Comparison of ENCODE assay signal across 21 cellular contexts in genomic region chr7:110774066-110774465, GRCh38.
"Had no signal": no experiment of that assay in that cellular context is flagged by ENCODE, and none has a peak within 500 bp of the region (broad histone marks: within the 10 kb centered on the region; RNA-seq: fewer than 3 reads in every experiment).

No MANE protein-coding gene starts in this region.

- H3K9me3 ChIP-seq: body of pancreas, heart left ventricle, neutrophil, tibial nerve, vagina had no signal

- H3K4me3 ChIP-seq: body of pancreas, heart left ventricle, tibial nerve, vagina had no signal

- H3K27ac Mint-ChIP-seq: activated B cell treated with CpG ODN at 0.5 μM for 24 hours; activated CD8-positive, alpha-beta T cell treated with anti-CD3 and anti-CD28 coated beads, Interleukin-2, amount 10 ng/mL, durations not matched to agents 7 days and 5 days; activated naive CD4-positive, alpha-beta T cell treated with anti-CD3 and anti-CD28 coated beads, Interleukin-2, amount 50 U/mL, for 72 hours; activated T-cell treated with anti-CD3 and anti-CD28 coated beads, Interleukin-2, amount 50 U/mL, for 72 hours; naive thymus-derived CD8-positive, alpha-beta T cell; stimulated activated naive B cell treated with anti-CD40 and anti-IgM and Interleukin-4, amounts not matched to agents 10 μg/mL and 1 μg/mL and 100 μg/mL, for 72 hours had no signal

- H3K4me1 Mint-ChIP-seq: activated B cell treated with CpG ODN at 0.5 μM for 24 hours; stimulated activated naive B cell treated with anti-CD40 and anti-IgM and Interleukin-4, amounts not matched to agents 10 μg/mL and 1 μg/mL and 100 μg/mL, for 72 hours had no signal

- H3K4me1 ChIP-seq: body of pancreas, heart left ventricle, parathyroid adenoma, tibial nerve, vagina had no signal

- H3K9me3 Mint-ChIP-seq: activated B cell treated with CpG ODN at 0.5 μM for 24 hours; activated T-cell treated with anti-CD3 and anti-CD28 coated beads, Interleukin-2, amount 50 U/mL, for 72 hours; stimulated activated naive B cell treated with anti-CD40 and anti-IgM and Interleukin-4, amounts not matched to agents 10 μg/mL and 1 μg/mL and 100 μg/mL, for 72 hours had no signal

- H3K27me3 Mint-ChIP-seq: activated B cell treated with CpG ODN at 0.5 μM for 24 hours; naive thymus-derived CD8-positive, alpha-beta T cell; stimulated activated naive B cell treated with anti-CD40 and anti-IgM and Interleukin-4, amounts not matched to agents 10 μg/mL and 1 μg/mL and 100 μg/mL, for 72 hours had no signal

- ATAC-seq: activated CD8-positive, alpha-beta T cell treated with anti-CD3 and anti-CD28 coated beads, Interleukin-2, amount 10 ng/mL, durations not matched to agents 7 days and 5 days; activated naive CD4-positive, alpha-beta T cell treated with anti-CD3 and anti-CD28 coated beads, Interleukin-2, amount 50 U/mL, for 72 hours; activated T-cell treated with anti-CD3 and anti-CD28 coated beads, Interleukin-2, amount 50 U/mL, for 72 hours; body of pancreas; heart left ventricle; left lobe of liver; naive thymus-derived CD8-positive, alpha-beta T cell; stimulated activated naive B cell treated with anti-CD40 and anti-IgM and Interleukin-4, amounts not matched to agents 10 μg/mL and 1 μg/mL and 100 μg/mL, for 72 hours had no signal

- H3K27me3 ChIP-seq: body of pancreas, heart left ventricle, neutrophil, tibial nerve, vagina had no signal

- H3K36me3 ChIP-seq: heart left ventricle, neutrophil, tibial nerve, vagina had no signal

- DNase-seq: activated B cell treated with CpG ODN at 0.5 μM for 24 hours; activated CD4-positive, alpha-beta T cell treated with anti-CD3 and anti-CD28 coated beads for 48 hours; activated CD8-positive, alpha-beta memory T cell treated with anti-CD3 and anti-CD28 coated beads, Interleukin-2, amount 50 U/mL, for 4 hours; activated CD8-positive, alpha-beta T cell treated with anti-CD3 and anti-CD28 coated beads, Interleukin-2, amount 10 ng/mL, durations not matched to agents 7 days and 5 days; activated gamma-delta T cell; activated T-cell treated with anti-CD3 and anti-CD28 coated beads, Interleukin-2, amount 50 U/mL, for 72 hours; amygdala; body of pancreas; effector CD8-positive, alpha-beta T cell; heart left ventricle; naive thymus-derived CD8-positive, alpha-beta T cell; retina; stimulated activated CD4-positive, alpha-beta T cell treated with anti-CD3 and anti-CD28 coated beads, Interleukin-4, amount 100 ng/mL, for 1 hour; stimulated activated naive B cell treated with anti-CD40 and anti-IgM and Interleukin-4, amounts not matched to agents 10 μg/mL and 1 μg/mL and 100 μg/mL, for 72 hours; T-helper 2 cell had no signal

- H3K4me3 Mint-ChIP-seq: activated B cell treated with CpG ODN at 0.5 μM for 24 hours; activated CD8-positive, alpha-beta T cell treated with anti-CD3 and anti-CD28 coated beads, Interleukin-2, amount 10 ng/mL, durations not matched to agents 7 days and 5 days; activated T-cell treated with anti-CD3 and anti-CD28 coated beads, Interleukin-2, amount 50 U/mL, for 72 hours; naive thymus-derived CD8-positive, alpha-beta T cell; stimulated activated naive B cell treated with anti-CD40 and anti-IgM and Interleukin-4, amounts not matched to agents 10 μg/mL and 1 μg/mL and 100 μg/mL, for 72 hours had no signal

- H3K27ac ChIP-seq: body of pancreas, heart left ventricle, neutrophil, parathyroid adenoma, tibial nerve, vagina had no signal
